1 cellular context compared by ENCODE assay signal in genomic region chr4:6907658-6908191, GRCh38.
TF ChIP-seq lines count a peak whose summit lies in the region.

No MANE protein-coding gene starts in this region.

TF ChIP-seq in SK-N-SH, 30 proteins besides CTCF, POLR2A, EP300 and RAD21 (continued from another document):
- TF ChIP-seq GATA2 (CRISPR knock-in tag; IDR thresholded peaks at IDR 0.05) (no peak), ZBTB33 (IDR thresholded peaks at IDR 0.05; ENCODE audit: borderline replicate concordance, low read depth) (no peak)
